ENCODE assay signal across 32 cellular contexts in the genomic region with DNA sequence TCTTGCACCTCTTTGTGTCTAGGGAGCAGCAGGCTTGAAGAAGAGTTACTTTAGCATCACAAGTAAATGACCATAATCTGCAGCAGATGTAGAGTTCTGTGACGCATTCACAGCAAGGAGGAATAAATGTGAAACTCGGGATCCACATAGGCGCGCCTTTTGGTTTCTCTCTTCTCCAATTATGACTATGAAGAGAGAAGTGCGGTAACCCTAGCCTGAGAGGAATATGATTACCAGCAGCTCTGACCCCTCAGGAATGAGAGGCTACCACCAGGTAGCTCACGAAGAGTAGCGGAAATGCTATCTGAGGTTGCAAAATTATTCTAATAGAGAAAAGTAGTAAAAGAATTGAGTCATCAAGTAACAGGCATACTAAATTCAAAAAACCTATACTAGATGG. TPM values are rescaled to one million over a fixed set of nuclear protein-coding genes. Genes with fewer than 3 reads are reported as not detected.
DNase-seq lines count a peak whose midpoint lies in the region; ATAC-seq, FAIRE-seq and TF ChIP-seq lines count a peak whose summit lies in the region.
"Had no signal": no experiment of that assay in that cellular context is flagged by ENCODE, and none has a peak within 500 bp of the region (broad histone marks: within the 10 kb centered on the region; RNA-seq: fewer than 3 reads in every experiment).

No MANE protein-coding gene starts in this region.

- in situ Hi-C loops in GM13976 (cut with MboI; ENCODE audit: low sequenced_read_pairs, unreplicated experiment) = no loop called here

- ATAC-seq in GM18499 (IDR thresholded peaks at IDR 0.05; ENCODE audit: insufficient read depth, unreplicated experiment) (peak; percentile 33), GM19455 (IDR thresholded peaks at IDR 0.05; ENCODE audit: unreplicated experiment) (peak; percentile 55), HG02973 (IDR thresholded peaks at IDR 0.05; ENCODE audit: unreplicated experiment) (peak; percentile 37), HG03565 (IDR thresholded peaks at IDR 0.05; ENCODE audit: unreplicated experiment) (peak; percentile 56)
- ATAC-seq: activated naive CD8-positive, alpha-beta T cell treated with anti-CD3 and anti-CD28 coated beads, Interleukin-2, amount 50 U/mL, for 24 hours; CD8-positive, alpha-beta T cell; left colon had no signal

- no peaks in the 10 kb centered on the region for H3K36me3 ChIP-seq in esophagus muscularis mucosa
- H3K36me3 ChIP-seq: neural progenitor cell, right atrium auricular region, WERI-Rb-1 had no signal

- TF ChIP-seq CTCF in GM13976 (IDR thresholded peaks at IDR 0.05; ENCODE audit: borderline replicate concordance, control extremely low read depth, extremely low read depth, insufficient read depth, missing control alignments) (no peak), esophagus muscularis mucosa (IDR thresholded peaks at IDR 0.05) (no peak)

- no peak for FAIRE-seq in RCC 7860 (lab: Jason Lieb, UNC)
- FAIRE-seq: GM18507 had no signal

- no peak for TF ChIP-seq POLR2A in esophagus muscularis mucosa (IDR thresholded peaks at IDR 0.05; ENCODE audit: low read depth)

- no peak overlapping the region for H3K27ac ChIP-seq in esophagus muscularis mucosa (replicated peaks in 1 of 4)
- H3K27ac ChIP-seq: GM23248, neural progenitor cell, parathyroid adenoma, right atrium auricular region, WERI-Rb-1 had no signal

- no peaks in the 10 kb centered on the region for H3K9me3 ChIP-seq in esophagus muscularis mucosa
- H3K9me3 ChIP-seq: right atrium auricular region had no signal

- no peaks in the 10 kb centered on the region for H3K4me1 ChIP-seq in esophagus muscularis mucosa
- H3K4me1 ChIP-seq: parathyroid adenoma, right atrium auricular region had no signal

- H3K4me3 ChIP-seq in esophagus muscularis mucosa = no peak overlapping the region
- H3K4me3 ChIP-seq: GM23248, neural progenitor cell, right atrium auricular region had no signal

- no peak for TF ChIP-seq EP300 in esophagus muscularis mucosa (IDR thresholded peaks at IDR 0.05)

- H3K27me3 ChIP-seq in esophagus muscularis mucosa = no peaks in the 10 kb centered on the region
- H3K27me3 ChIP-seq: neural progenitor cell, right atrium auricular region had no signal

- 95% methylated on average over 7 of the region's 7 CpGs for WGBS in esophagus muscularis mucosa

- no peak for DNase-seq in GM13976 (ENCODE audit: low spot score)
- no peak for DNase-seq in esophagus muscularis mucosa (ENCODE audit: extremely low spot score)
- no peak for DNase-seq in NCI-H345 (lab: John Stamatoyannopoulos, UW)
- DNase-seq in RCC 7860 (ENCODE audit: low spot score) = no peak
- DNase-seq: activated CD4-positive, alpha-beta T cell treated with anti-CD3 and anti-CD28 coated beads, Interleukin-2, amount 10 ng/mL, durations not matched to agents 7 days and 5 days; activated naive CD8-positive, alpha-beta T cell treated with anti-CD3 and anti-CD28 coated beads, Interleukin-2, amount 50 U/mL, for 24 hours; activated T-cell treated with anti-CD3 and anti-CD28 coated beads, Interleukin-2, amount 50 U/mL, for 48 hours; CD8-positive, alpha-beta T cell; central memory CD4-positive, alpha-beta T cell; dermis blood vessel endothelial cell; DMS153; GM23248; hypothalamus; immature natural killer cell; left colon; mammary epithelial cell; NCI-H1092 treated with DMSO at 0.1 percent for 48 hours; NCI-H1930; NCI-H524 treated with DMSO at 0.1 percent for 48 hours; SIG-M5; stimulated activated CD4-positive, alpha-beta T cell treated with anti-CD3 and anti-CD28 coated beads, Interleukin-2, amount 100 ng/mL, for 24 hours; T1000; trophoblast cell; WERI-Rb-1 had no signal

- intact Hi-C loops in esophagus muscularis mucosa (cut with DNase I) = no loop called here

RNA-seq across cellular contexts. Expression of gene DMTF1, which starts 25.2 kb away (rescaled TPM):
- 10 to 100 TPM; 31.4 to 60.6 (median 40.5) TPM for total RNA-seq in esophagus muscularis mucosa
